In genomic region chr2:105261061-105261460, GRCh38 we compare ENCODE assay signal across 12 cellular contexts. TPM values are rescaled to one million over a fixed set of nuclear protein-coding genes. Genes with fewer than 3 reads are reported as not detected.
DNase-seq lines count a peak whose midpoint lies in the region; ATAC-seq, FAIRE-seq and TF ChIP-seq lines count a peak whose summit lies in the region.
"Had no signal": no experiment of that assay in that cellular context is flagged by ENCODE, and none has a peak within 500 bp of the region (broad histone marks: within the 10 kb centered on the region; RNA-seq: fewer than 3 reads in every experiment).

No MANE protein-coding gene starts in this region.

- H3K4me3 ChIP-seq in adrenal gland: no peak overlapping the region
- H3K4me3 ChIP-seq in vagina: no peak overlapping the region
- H3K4me3 ChIP-seq: heart left ventricle had no signal

- peak overlapping the region in 1 of 5 donors; percentile 72 for H3K27ac ChIP-seq in adrenal gland
- no peak overlapping the region for H3K27ac ChIP-seq in vagina
- H3K27ac ChIP-seq: heart left ventricle had no signal

- DNase-seq in HFFc6: peak; percentile 87
- peak in 6 of 7 donors; percentile 61 to 81 (median 73) for DNase-seq in adrenal gland
- peak; percentile 98 for DNase-seq in glomerular visceral epithelial cell (ENCODE audit: extremely low spot score)
- DNase-seq in urothelium cell line (ENCODE audit: low spot score): peak; percentile 93
- DNase-seq in COR-L47 (lab: John Stamatoyannopoulos, UW): no peak
- no peak for DNase-seq in vagina (ENCODE audit: extremely low spot score in 2 of 2)
- DNase-seq: H7, heart left ventricle, NCI-H1092 had no signal

- H3K9me3 ChIP-seq in adrenal gland (replicated peaks in 1 of 3) (no peaks in the 10 kb centered on the region), vagina (no peaks in the 10 kb centered on the region)
- H3K9me3 ChIP-seq: heart left ventricle had no signal

- H3K4me1 ChIP-seq in adrenal gland (replicated peaks in 1 of 2): peaks cover 3 to 11% of the 10 kb centered on the region in 2 donors
- no peaks in the 10 kb centered on the region for H3K4me1 ChIP-seq in vagina
- H3K4me1 ChIP-seq: heart left ventricle had no signal

- H3K27me3 ChIP-seq in adrenal gland: no peaks in the 10 kb centered on the region
- H3K27me3 ChIP-seq in vagina: no peaks in the 10 kb centered on the region
- H3K27me3 ChIP-seq: heart left ventricle had no signal

- 44 to 64% (median 54%) methylated on average over 5 of the region's 5 CpGs for WGBS in adrenal gland, 4 donors

- H3K27ac Mint-ChIP-seq in HFFc6: peak overlapping the region; percentile 94
- H3K27ac Mint-ChIP-seq: stimulated activated memory B cell treated with anti-CD40 and anti-IgM and Interleukin-4, amounts not matched to agents 10 μg/mL and 1 μg/mL and 100 μg/mL, for 72 hours had no signal

- H3K4me1 Mint-ChIP-seq in HFFc6 (ENCODE audit: low read depth): peaks cover 68% of the 10 kb centered on the region

- H3K9me3 Mint-ChIP-seq in HFFc6: no peaks in the 10 kb centered on the region
- H3K9me3 Mint-ChIP-seq: stimulated activated memory B cell treated with anti-CD40 and anti-IgM and Interleukin-4, amounts not matched to agents 10 μg/mL and 1 μg/mL and 100 μg/mL, for 72 hours had no signal

- intact Hi-C loops in adrenal gland (cut with DNase I): no loop called here
- intact Hi-C loops in vagina (cut with DNase I): no loop called here

- H3K36me3 Mint-ChIP-seq in HFFc6 (ENCODE audit: low read depth): peaks cover 20% of the 10 kb centered on the region

- TF ChIP-seq CTCF in HFFc6 (IDR thresholded peaks at IDR 0.05) (no peak), adrenal gland (IDR thresholded peaks at IDR 0.05) (no peak), vagina (IDR thresholded peaks at IDR 0.05) (no peak)

- FAIRE-seq in urothelium cell line (lab: Jason Lieb, UNC): peak; percentile 97

- TF ChIP-seq POLR2A in adrenal gland (IDR thresholded peaks at IDR 0.05) (no peak), vagina (IDR thresholded peaks at IDR 0.05) (no peak)

- H3K4me3 Mint-ChIP-seq in HFFc6: peak overlapping the region; percentile 69
- H3K4me3 Mint-ChIP-seq: stimulated activated memory B cell treated with anti-CD40 and anti-IgM and Interleukin-4, amounts not matched to agents 10 μg/mL and 1 μg/mL and 100 μg/mL, for 72 hours had no signal

- H3K36me3 ChIP-seq in adrenal gland (replicated peaks in 1 of 2): no peaks in the 10 kb centered on the region
- H3K36me3 ChIP-seq in vagina: no peaks in the 10 kb centered on the region

- peaks cover 5% of the 10 kb centered on the region; the same call in 1 of the 2 replicates for H3K27me3 Mint-ChIP-seq in HFFc6 (ENCODE audit: insufficient read depth)
- H3K27me3 Mint-ChIP-seq: stimulated activated memory B cell treated with anti-CD40 and anti-IgM and Interleukin-4, amounts not matched to agents 10 μg/mL and 1 μg/mL and 100 μg/mL, for 72 hours had no signal

- no peak for ATAC-seq in HG03342 (IDR thresholded peaks at IDR 0.05; ENCODE audit: unreplicated experiment)
- ATAC-seq: stimulated activated memory B cell treated with anti-CD40 and anti-IgM and Interleukin-4, amounts not matched to agents 10 μg/mL and 1 μg/mL and 100 μg/mL, for 72 hours had no signal

RNA-seq across cellular contexts. Expression of gene GPR45, which starts 19.5 kb away (rescaled TPM):
- not detected for total RNA-seq in HFFc6 (2021; fragmentation: NEBNext Ultra II Directional; extraction: Animal tissue kit (Norgen Biotek cat#: 25700))
- total RNA-seq in adrenal gland (under 1 TPM in 1 of 8 donors, not detected in 7; 0.14 TPM), vagina (not detected)
- not detected for polyA plus RNA-seq in adrenal gland
- total RNA-seq: cardiac septum, H7, heart left ventricle had no signal
- polyA plus RNA-seq: heart left ventricle had no signal

Comparison
In these comparisons a context has a peak if more than half of its experiments do, and no peak if none do; other contexts are left out.
1. DNase-seq: peak in HFFc6 (single experiment), adrenal gland (6 of 7), glomerular visceral epithelial cell (single experiment) and urothelium cell line (single experiment); none in COR-L47 (single experiment) and vagina (0 of 2).